Comparison of ENCODE assay signal across 1 cellular context in genomic region chr1:197915797-197916686, GRCh38.
TF ChIP-seq lines count a peak whose summit lies in the region.

No MANE protein-coding gene starts in this region.

TF ChIP-seq in H1, 55 proteins besides CTCF, POLR2A, EP300 and RAD21 (continued from another document):
- TF ChIP-seq, protein P1, sequence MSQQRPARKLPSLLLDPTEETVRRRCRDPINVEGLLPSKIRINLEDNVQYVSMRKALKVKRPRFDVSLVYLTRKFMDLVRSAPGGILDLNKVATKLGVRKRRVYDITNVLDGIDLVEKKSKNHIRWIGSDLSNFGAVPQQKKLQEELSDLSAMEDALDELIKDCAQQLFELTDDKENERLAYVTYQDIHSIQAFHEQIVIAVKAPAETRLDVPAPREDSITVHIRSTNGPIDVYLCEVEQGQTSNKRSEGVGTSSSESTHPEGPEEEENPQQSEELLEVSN (IDR thresholded peaks at IDR 0.05) = peak; percentile 19; the same call in 1 of the 2 replicates
- no peak for TF ChIP-seq CEBPB (IDR thresholded peaks at IDR 0.05; ENCODE audit: low read depth, low read length)
- TF ChIP-seq, protein P2, sequence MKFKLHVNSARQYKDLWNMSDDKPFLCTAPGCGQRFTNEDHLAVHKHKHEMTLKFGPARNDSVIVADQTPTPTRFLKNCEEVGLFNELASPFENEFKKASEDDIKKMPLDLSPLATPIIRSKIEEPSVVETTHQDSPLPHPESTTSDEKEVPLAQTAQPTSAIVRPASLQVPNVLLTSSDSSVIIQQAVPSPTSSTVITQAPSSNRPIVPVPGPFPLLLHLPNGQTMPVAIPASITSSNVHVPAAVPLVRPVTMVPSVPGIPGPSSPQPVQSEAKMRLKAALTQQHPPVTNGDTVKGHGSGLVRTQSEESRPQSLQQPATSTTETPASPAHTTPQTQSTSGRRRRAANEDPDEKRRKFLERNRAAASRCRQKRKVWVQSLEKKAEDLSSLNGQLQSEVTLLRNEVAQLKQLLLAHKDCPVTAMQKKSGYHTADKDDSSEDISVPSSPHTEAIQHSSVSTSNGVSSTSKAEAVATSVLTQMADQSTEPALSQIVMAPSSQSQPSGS (IDR thresholded peaks at IDR 0.05; ENCODE audit: low read length) = no peak
- no peak for TF ChIP-seq POU5F1 (IDR thresholded peaks at IDR 0.05; ENCODE audit: low read depth, low read length)
- peak; percentile 91 for TF ChIP-seq CTBP2 (IDR thresholded peaks at IDR 0.05; ENCODE audit: borderline replicate concordance, insufficient read depth, insufficient read length, low read length)
- TF ChIP-seq RNF2 (IDR thresholded peaks at IDR 0.05; ENCODE audit: borderline replicate concordance, low read depth, low read length, missing control alignments, poor library complexity, severe bottlenecking) = peak; percentile 49
- TF ChIP-seq MAFK (IDR thresholded peaks at IDR 0.05; ENCODE audit: low read depth, low read length) = no peak
- no peak for TF ChIP-seq CBX5 (IDR thresholded peaks at IDR 0.05; ENCODE audit: low read depth, low read length)
TF ChIP-seq in H1: peak in this region for 10.
